Comparison of ENCODE assay signal across 8 cellular contexts in the genomic region with DNA sequence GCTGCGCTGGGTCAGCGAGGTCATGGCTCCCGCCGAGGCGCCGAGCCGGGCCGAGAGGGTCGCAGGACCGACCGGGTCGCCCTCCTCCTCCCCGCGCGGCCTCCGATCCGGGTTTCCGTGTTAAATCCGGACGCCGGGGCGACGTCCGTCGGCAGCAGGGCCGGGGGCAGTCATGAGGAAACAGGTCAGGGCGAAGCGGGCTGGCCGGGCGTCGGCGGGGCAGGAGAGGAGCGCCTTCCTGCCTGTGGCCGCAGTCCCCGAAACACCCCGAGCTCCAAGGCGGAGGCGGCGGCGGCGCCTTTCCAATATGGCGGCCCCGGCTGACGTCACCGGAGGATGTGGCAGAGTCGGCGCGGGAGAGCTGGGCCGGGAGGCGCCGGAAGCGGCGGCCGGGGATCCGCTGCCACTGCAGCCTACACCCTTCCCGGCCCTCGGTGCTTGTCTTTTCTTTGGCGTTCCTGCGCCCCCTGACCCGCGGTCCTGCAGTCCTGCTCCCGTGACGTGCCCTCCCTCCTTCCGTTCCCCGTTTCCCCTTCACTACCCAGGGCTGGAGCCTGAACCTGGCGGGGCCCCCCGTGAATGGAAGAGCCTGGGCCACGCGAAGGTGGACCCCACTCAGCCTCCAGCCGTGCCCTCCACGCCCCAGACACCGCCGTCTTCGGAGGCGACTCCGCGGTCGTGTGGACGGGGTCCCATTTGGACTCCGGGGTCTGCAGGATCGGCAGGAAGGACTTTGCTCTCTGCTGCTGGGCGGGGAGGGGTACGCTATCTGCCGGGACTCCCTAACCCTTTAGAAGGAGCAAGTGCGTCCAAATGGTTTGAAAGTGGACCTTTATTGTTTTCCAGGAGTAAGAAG. TPM values are rescaled to one million over a fixed set of nuclear protein-coding genes. Genes with fewer than 3 reads are reported as not detected.
A peak's percentile ranks its signal among the peaks of the same experiment; 100 is the strongest.
DNase-seq lines count a peak whose midpoint lies in the region; ATAC-seq and TF ChIP-seq lines count a peak whose summit lies in the region.

GOLPH3 (minus strand) TSS at position 309 of the 856 bp plus-strand sequence; CDS start at position 24, 285 bp downstream.

- H4K20me1 ChIP-seq in PC-3 (ENCODE audit: low read length), result peaks cover 36% of the 10 kb centered on the region

- H3K4me3 ChIP-seq in Jurkat, Clone E6-1 (ENCODE audit: low read length), result peak within 1 kb of the TSS; percentile 84
- peak within 1 kb of the TSS; percentile 74 for H3K4me3 ChIP-seq in PC-3 (ENCODE audit: low read length)
- peak within 1 kb of the TSS; percentile 85 for H3K4me3 ChIP-seq in epithelial cell of proximal tubule (ENCODE audit: low read depth, low read length)
- peak within 1 kb of the TSS; percentile 100 for H3K4me3 ChIP-seq in mucosa of stomach (ENCODE audit: low read length)

- peak within 1 kb of the TSS; percentile 99 for H3K9ac ChIP-seq in PC-3 (ENCODE audit: low read length)
- H3K9ac ChIP-seq in mucosa of stomach (ENCODE audit: low read length), result peak within 1 kb of the TSS; percentile 100

- H3K27ac ChIP-seq in PC-3 (ENCODE audit: low read length), result peak within 1 kb of the TSS; percentile 81

- POLR2A ChIA-PET in PC-3 (lab: Charles Lee; ENCODE audit: unreplicated experiment), result interaction anchor here (0.7 kb wide), 1 partner anchor 25 kb away, joined by 3 read pairs; no protein-coding TSS in a partner anchor

- H3K9me3 ChIP-seq in PC-3 (ENCODE audit: low read length), result no peaks in the 10 kb centered on the region
- H3K9me3 ChIP-seq in mucosa of stomach (ENCODE audit: control insufficient read depth, low read length), result no peaks in the 10 kb centered on the region

- H3K4me2 ChIP-seq in PC-3 (ENCODE audit: low read length), result peak within 1 kb of the TSS; percentile 91

- DNase-seq in DMS153 (lab: John Stamatoyannopoulos, UW), result peak; percentile 86
- DNase-seq in Jurkat, Clone E6-1 (ENCODE audit: low read depth, low spot score), result peak; percentile 70
- peak; percentile 92 for DNase-seq in PC-3
- DNase-seq in activated T-cell treated with anti-CD3 and anti-CD28 coated beads for 48 hours (ENCODE audit: low read depth), result peak; percentile 95
- DNase-seq in epithelial cell of proximal tubule (ENCODE audit: low read depth), result no peak
- DNase-seq in stimulated activated CD8-positive, alpha-beta memory T cell treated with anti-CD3 and anti-CD28 coated beads, Interleukin-4, amount 100 ng/mL, for 48 hours, result peak; percentile 96

- no peaks in the 10 kb centered on the region for H3F3A ChIP-seq in PC-3 (ENCODE audit: low read length, unreplicated experiment)

- peaks cover 25% of the 10 kb centered on the region for H3K4me1 ChIP-seq in PC-3 (ENCODE audit: insufficient read depth, low read length)
- no peaks in the 10 kb centered on the region for H3K4me1 ChIP-seq in mucosa of stomach (ENCODE audit: control insufficient read depth, insufficient read depth, low read length)

- H3K36me3 ChIP-seq in PC-3 (ENCODE audit: low read depth, low read length) (peaks cover 19% of the 10 kb centered on the region), mucosa of stomach (ENCODE audit: control insufficient read depth, insufficient read depth, low read length) (no peaks in the 10 kb centered on the region)

- CTCF ChIA-PET in PC-3 (lab: Charles Lee), result no interaction called here

- BruUV-seq in PC-3 (replicated peaks; lab: Mats Ljungman, UMichigan), result no TSS peak

- peaks cover 49% of the 10 kb centered on the region for H3K79me2 ChIP-seq in PC-3 (ENCODE audit: low read length)

- ATAC-seq in GM21717 (IDR thresholded peaks at IDR 0.05; ENCODE audit: unreplicated experiment) (peak; percentile 81), PC-3 (peak; percentile 79)

- H3K27me3 ChIP-seq in PC-3 (ENCODE audit: low read length) (no peaks in the 10 kb centered on the region), mucosa of stomach (ENCODE audit: control insufficient read depth, insufficient read depth, low read length) (no peaks in the 10 kb centered on the region)

- intact Hi-C loops in PC-3 (cut with micrococcal nuclease), result loop anchor here (2.0 to 5.0 kb wide), 4 partner anchors 19 to 139 kb away; partner anchors contain the start of gene MTMR12

- TF ChIP-seq CTCF in PC-3 (conservative IDR thresholded peaks at IDR 0.05; ENCODE audit: low read depth, low read length), result no peak
- TF ChIP-seq CTCF in epithelial cell of proximal tubule (conservative IDR thresholded peaks at IDR 0.05; ENCODE audit: low read depth, low read length), result no peak

- no peaks in the 10 kb centered on the region for H3K9me2 ChIP-seq in PC-3 (replicated peaks; ENCODE audit: low read length)

- H2AFZ ChIP-seq in PC-3 (ENCODE audit: low read length), result peak within 1 kb of the TSS; percentile 94

RNA-seq across cellular contexts. Expression of gene GOLPH3, which starts in this region (rescaled TPM):
- 36.4 TPM for polyA plus RNA-seq in Jurkat, Clone E6-1 (2012; ENCODE audit: insufficient read depth, insufficient read length)
- 46.2 and 55.5 TPM in 2 replicates for total RNA-seq in PC-3 (2014; rRNA removed)
- 65.0 and 83.8 TPM in 2 replicates for total RNA-seq in epithelial cell of proximal tubule
